Comparison of ENCODE assay signal across 8 cellular contexts in genomic region chr14:77026930-77027537, GRCh38. TPM values are rescaled to one million over a fixed set of nuclear protein-coding genes. Genes with fewer than 3 reads are reported as not detected.
DNase-seq lines count a peak whose midpoint lies in the region; ATAC-seq and TF ChIP-seq lines count a peak whose summit lies in the region.

No MANE protein-coding gene starts in this region.

- peaks cover 41 to 76% (median 55%) of the 10 kb centered on the region in 4 donors for H3K4me1 Mint-ChIP-seq in CD4-positive, alpha-beta memory T cell
- H3K4me1 Mint-ChIP-seq in natural killer cell treated with Interleukin-12 subunit alpha and Interleukin-12 subunit beta and Interleukin-15 and Interleukin-18, amount 100 ng/mL, for 72 hours (ENCODE audit: low read depth in 2 of 2), result peaks cover 41 to 54% of the 10 kb centered on the region in 2 donors

- H3K36me3 Mint-ChIP-seq in CD4-positive, alpha-beta memory T cell, result peaks cover 7 to 24% of the 10 kb centered on the region in 2 donors
- peaks cover 8% of the 10 kb centered on the region for H3K36me3 Mint-ChIP-seq in natural killer cell treated with Interleukin-12 subunit alpha and Interleukin-12 subunit beta and Interleukin-15 and Interleukin-18, amount 100 ng/mL, for 72 hours

- H3K4me3 Mint-ChIP-seq in CD4-positive, alpha-beta memory T cell, result peak overlapping the region; percentile 75 to 95 (median 84)
- peak overlapping the region; percentile 63 for H3K4me3 Mint-ChIP-seq in natural killer cell treated with Interleukin-12 subunit alpha and Interleukin-12 subunit beta and Interleukin-15 and Interleukin-18, amount 100 ng/mL, for 72 hours

- peak overlapping the region in 4 of 7 donors; percentile 71 to 97 (median 86) for H3K27ac Mint-ChIP-seq in CD4-positive, alpha-beta memory T cell
- no peak overlapping the region for H3K27ac Mint-ChIP-seq in natural killer cell treated with Interleukin-12 subunit alpha and Interleukin-12 subunit beta and Interleukin-15 and Interleukin-18, amount 100 ng/mL, for 72 hours

- CTCF ChIA-PET in CD4-positive, alpha-beta memory T cell (lab: Charles Lee; ENCODE audit: partially characterized antibody), result interaction anchor here (1.2 to 8.8 kb wide), 12 partner anchors 14 to 151 kb away, joined by 4 to 65 read pairs (median 8); no protein-coding TSS in a partner anchor

- peaks cover 79% of the 10 kb centered on the region for H3K4me1 ChIP-seq in CD4-positive, alpha-beta memory T cell (ENCODE audit: insufficient read depth, low read length)
- peaks cover 60 to 85% (median 65%) of the 10 kb centered on the region in 3 donors for H3K4me1 ChIP-seq in esophagus squamous epithelium

- POLR2A ChIA-PET in CD4-positive, alpha-beta memory T cell (lab: Charles Lee; ENCODE audit: partially characterized antibody), result interaction anchor here (0.5 to 15.3 kb wide), 25 partner anchors 9 to 122 kb away, joined by 3 to 456 read pairs (median 9); no protein-coding TSS in a partner anchor

- peak; percentile 19 for ATAC-seq in GM19467 (IDR thresholded peaks at IDR 0.05; ENCODE audit: unreplicated experiment)
- peak; percentile 37 to 43 for ATAC-seq in natural killer cell treated with Interleukin-12 subunit alpha and Interleukin-12 subunit beta and Interleukin-15 and Interleukin-18, amount 100 ng/mL, for 72 hours
- ATAC-seq in HG02884 (IDR thresholded peaks at IDR 0.05; ENCODE audit: unreplicated experiment), result no peak

- TF ChIP-seq CTCF in esophagus squamous epithelium (IDR thresholded peaks at IDR 0.05), result peak in 1 of 6 experiments; percentile 33

- intact Hi-C loops in CD4-positive, alpha-beta memory T cell (cut with micrococcal nuclease), result loop anchor here (1.0 kb wide), 1 partner anchor 26 kb away; no protein-coding TSS in a partner anchor
- intact Hi-C loops in esophagus squamous epithelium (cut with DNase I), result loop anchor here (5.0 kb wide), 1 partner anchor 110 kb away; no protein-coding TSS in a partner anchor

- H3K27me3 ChIP-seq in CD4-positive, alpha-beta memory T cell (ENCODE audit: insufficient read depth, low read length), result no peaks in the 10 kb centered on the region
- H3K27me3 ChIP-seq in esophagus squamous epithelium, result no peaks in the 10 kb centered on the region

- H3K27me3 Mint-ChIP-seq in CD4-positive, alpha-beta memory T cell, result no peaks in the 10 kb centered on the region
- H3K27me3 Mint-ChIP-seq in natural killer cell treated with Interleukin-12 subunit alpha and Interleukin-12 subunit beta and Interleukin-15 and Interleukin-18, amount 100 ng/mL, for 72 hours, result no peaks in the 10 kb centered on the region

- H3K9me3 ChIP-seq in CD4-positive, alpha-beta memory T cell (ENCODE audit: control insufficient read depth in 1 of 2, low read length in 2 of 2), result no peaks in the 10 kb centered on the region
- H3K9me3 ChIP-seq in esophagus squamous epithelium, result no peaks in the 10 kb centered on the region

- peak in 1 of 4 donors; percentile 14 for TF ChIP-seq POLR2A in esophagus squamous epithelium (IDR thresholded peaks at IDR 0.05)

- peak; percentile 61 to 73 (median 66) for DNase-seq in CD4-positive, alpha-beta memory T cell
- DNase-seq in NCI-H1105 (lab: John Stamatoyannopoulos, UW) (peak; percentile 38), activated T-cell treated with anti-CD3 and anti-CD28 coated beads for 24 hours (ENCODE audit: low read depth) (peak; percentile 26), esophagus squamous epithelium (lab: John Stamatoyannopoulos, UW) (no peak), NCI-H2029 (lab: John Stamatoyannopoulos, UW) (no peak)
- DNase-seq in natural killer cell treated with Interleukin-12 subunit alpha and Interleukin-12 subunit beta and Interleukin-15 and Interleukin-18, amount 100 ng/mL, for 72 hours (ENCODE audit: low spot score), result peak; percentile 72

- peak overlapping the region; percentile 93 for H3K27ac ChIP-seq in CD4-positive, alpha-beta memory T cell (ENCODE audit: low read depth, low read length)
- peak overlapping the region; percentile 99 to 100 (median 99) for H3K27ac ChIP-seq in esophagus squamous epithelium

- no peaks in the 10 kb centered on the region for H3K36me3 ChIP-seq in CD4-positive, alpha-beta memory T cell (ENCODE audit: insufficient read depth, low read length)
- H3K36me3 ChIP-seq in esophagus squamous epithelium, result peaks cover 0 to 9% (median 5%) of the 10 kb centered on the region in 3 donors

- peak overlapping the region in 1 of 2 donors; percentile 80 for H3K4me3 ChIP-seq in CD4-positive, alpha-beta memory T cell (ENCODE audit: low read length in 2 of 2)
- peak overlapping the region; percentile 78 to 93 (median 82) for H3K4me3 ChIP-seq in esophagus squamous epithelium

- 0% methylated on average over 3 of the region's 65 CpGs; no CpG with 5 or more reads in 1 of the 2 donors for WGBS in esophagus squamous epithelium, 2 donors

- H3K9me3 Mint-ChIP-seq in CD4-positive, alpha-beta memory T cell, result peaks cover 0 to 2% (median 0%) of the 10 kb centered on the region in 8 donors
- no peaks in the 10 kb centered on the region for H3K9me3 Mint-ChIP-seq in natural killer cell treated with Interleukin-12 subunit alpha and Interleukin-12 subunit beta and Interleukin-15 and Interleukin-18, amount 100 ng/mL, for 72 hours

RNA-seq across cellular contexts. Expression of gene IRF2BPL, which starts 1.5 kb away (rescaled TPM):
- 10 to 100 TPM; 36.6 to 37.7 TPM for total RNA-seq in CD4-positive, alpha-beta memory T cell
- 1 to 10 TPM; 1.2 to 3.8 TPM for polyA plus RNA-seq in CD4-positive, alpha-beta memory T cell
- 10 to 100 TPM; 15.8 to 28.8 (median 24.0) TPM for total RNA-seq in esophagus squamous epithelium
- total RNA-seq in natural killer cell treated with Interleukin-12 subunit alpha and Interleukin-12 subunit beta and Interleukin-15 and Interleukin-18, amount 100 ng/mL, for 72 hours, result 10 to 100 TPM; 18.0 to 28.9 TPM

Comparison
In these comparisons a context has a peak if more than half of its experiments do, and no peak if none do; other contexts are left out.
1. DNase-seq: peak in CD4-positive, alpha-beta memory T cell (5 of 5), NCI-H1105 (single experiment), activated T-cell treated with anti-CD3 and anti-CD28 coated beads for 24 hours (single experiment) and natural killer cell treated with Interleukin-12 subunit alpha and Interleukin-12 subunit beta and Interleukin-15 and Interleukin-18, amount 100 ng/mL, for 72 hours (single experiment); none in esophagus squamous epithelium (single experiment) and NCI-H2029 (single experiment).
2. H3K27ac Mint-ChIP-seq: peak in CD4-positive, alpha-beta memory T cell (4 of 7); none in natural killer cell treated with Interleukin-12 subunit alpha and Interleukin-12 subunit beta and Interleukin-15 and Interleukin-18, amount 100 ng/mL, for 72 hours (0 of 2).